In the genomic region with DNA sequence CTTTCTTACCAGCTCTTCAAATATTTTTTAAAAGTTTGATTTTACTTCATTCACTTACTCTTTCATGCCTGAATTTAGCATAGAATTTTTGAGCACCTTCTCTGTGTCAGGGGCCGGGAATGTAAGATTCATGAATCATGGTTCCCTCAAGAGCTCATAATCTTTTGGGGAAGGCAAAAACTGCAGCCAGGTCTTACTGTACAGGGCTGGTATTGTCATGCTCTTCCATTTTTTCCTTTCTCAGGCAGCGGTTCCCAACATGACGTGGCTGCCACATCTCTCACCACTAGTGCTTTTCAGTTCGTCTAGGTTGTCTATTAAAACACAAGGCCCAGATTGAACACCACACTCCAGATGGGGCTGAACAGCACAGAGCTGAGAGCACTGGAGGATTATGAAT, we compare ENCODE assay signal across 20 cellular contexts.
DNase-seq lines count a peak whose midpoint lies in the region; ATAC-seq and TF ChIP-seq lines count a peak whose summit lies in the region.
"Had no signal": no experiment of that assay in that cellular context is flagged by ENCODE, and none has a peak within 500 bp of the region (broad histone marks: within the 10 kb centered on the region; RNA-seq: fewer than 3 reads in every experiment).

No MANE protein-coding gene starts in this region.

- H3K9me3 ChIP-seq in adipocyte (ENCODE audit: control insufficient read depth, low read length) = no peaks in the 10 kb centered on the region
- H3K9me3 ChIP-seq: BE2C, Caco-2 had no signal

- H3K4me3 Mint-ChIP-seq in activated CD4-positive, alpha-beta memory T cell treated with anti-CD3 and anti-CD28 coated beads for 36 hours = no peak overlapping the region
- H3K4me3 Mint-ChIP-seq: CD4-positive, CD25-positive, alpha-beta regulatory T cell; HFFc6; IgD-negative memory B cell had no signal

- H3K27ac Mint-ChIP-seq in activated CD4-positive, alpha-beta memory T cell treated with anti-CD3 and anti-CD28 coated beads for 36 hours = no peak overlapping the region
- H3K27ac Mint-ChIP-seq: CD4-positive, CD25-positive, alpha-beta regulatory T cell; HFFc6; IgD-negative memory B cell had no signal

- POLR2A ChIA-PET in activated CD4-positive, alpha-beta memory T cell treated with anti-CD3 and anti-CD28 coated beads for 36 hours (lab: Charles Lee) = no interaction called here

- H3K36me3 ChIP-seq in adipocyte (ENCODE audit: control insufficient read depth, insufficient read depth, low read length, severe bottlenecking) = no peaks in the 10 kb centered on the region
- H3K36me3 ChIP-seq: BE2C had no signal

- no peaks in the 10 kb centered on the region for H3K27me3 ChIP-seq in adipocyte (replicated peaks; ENCODE audit: control insufficient read depth, insufficient read depth, low read length)
- H3K27me3 ChIP-seq: BE2C had no signal

- H3K27me3 Mint-ChIP-seq in activated CD4-positive, alpha-beta memory T cell treated with anti-CD3 and anti-CD28 coated beads for 36 hours = peaks cover 13% of the 10 kb centered on the region
- H3K27me3 Mint-ChIP-seq: CD4-positive, CD25-positive, alpha-beta regulatory T cell had no signal

- peaks cover 36% of the 10 kb centered on the region for H3K4me1 ChIP-seq in adipocyte (ENCODE audit: control insufficient read depth, insufficient read depth, low read length)
- H3K4me1 ChIP-seq: BE2C, Caco-2 had no signal

- H3K4me3 ChIP-seq in adipocyte (ENCODE audit: low read length) (peak overlapping the region; percentile 20), fibroblast of the aortic adventitia (ENCODE audit: low read depth, low read length) (no peak overlapping the region)

- H3K4me1 Mint-ChIP-seq in activated CD4-positive, alpha-beta memory T cell treated with anti-CD3 and anti-CD28 coated beads for 36 hours (ENCODE audit: low read depth) = no peaks in the 10 kb centered on the region
- H3K4me1 Mint-ChIP-seq: CD4-positive, CD25-positive, alpha-beta regulatory T cell; IgD-negative memory B cell had no signal

- H3K9me3 Mint-ChIP-seq in activated CD4-positive, alpha-beta memory T cell treated with anti-CD3 and anti-CD28 coated beads for 36 hours = peaks cover 6% of the 10 kb centered on the region

- no peaks in the 10 kb centered on the region for H3K36me3 Mint-ChIP-seq in activated CD4-positive, alpha-beta memory T cell treated with anti-CD3 and anti-CD28 coated beads for 36 hours
- H3K36me3 Mint-ChIP-seq: IgD-negative memory B cell had no signal

- no peak for ATAC-seq in sciatic nerve
- ATAC-seq: HCT116, HepG2 had no signal

- H3K9ac ChIP-seq in adipocyte (ENCODE audit: low read length) = peak overlapping the region; percentile 38

- TF ChIP-seq CTCF in fibroblast of the aortic adventitia (IDR thresholded peaks at IDR 0.05; ENCODE audit: insufficient read depth, low read length) = no peak

- CTCF ChIA-PET in activated CD4-positive, alpha-beta memory T cell treated with anti-CD3 and anti-CD28 coated beads for 36 hours (lab: Charles Lee) = no interaction called here

- intact Hi-C loops in sciatic nerve (cut with DNase I) = no loop called here
- intact Hi-C loops in activated CD4-positive, alpha-beta memory T cell treated with anti-CD3 and anti-CD28 coated beads for 36 hours (cut with micrococcal nuclease) = no loop called here

- peak; percentile 37 for DNase-seq in Daoy (ENCODE audit: low read depth)
- DNase-seq in adipocyte (ENCODE audit: low read depth) = no peak
- DNase-seq in fibroblast of the aortic adventitia (ENCODE audit: low read depth) = peak; percentile 49
- DNase-seq in sciatic nerve (ENCODE audit: low spot score) = no peak
- no peak for DNase-seq in effector CD8-positive, alpha-beta T cell (lab: John Stamatoyannopoulos, UW)
- no peak for DNase-seq in SHP77 (lab: John Stamatoyannopoulos, UW)
- no peak for DNase-seq in activated CD4-positive, alpha-beta memory T cell treated with anti-CD3 and anti-CD28 coated beads for 36 hours
- DNase-seq: ACHN; BE2C; C1 segment of cervical spinal cord; Caco-2; CD4-positive, CD25-positive, alpha-beta regulatory T cell; GDM1; GOT3; H7; HFFc6; KG1 had no signal

Comparison
In these comparisons a context has a peak if more than half of its experiments do, and no peak if none do; other contexts are left out.
1. DNase-seq: peak in Daoy (single experiment) and fibroblast of the aortic adventitia (single experiment); none in adipocyte (single experiment), sciatic nerve (single experiment), effector CD8-positive, alpha-beta T cell (single experiment), SHP77 (0 of 2) and activated CD4-positive, alpha-beta memory T cell treated with anti-CD3 and anti-CD28 coated beads for 36 hours (single experiment).